In genomic region chr16:57244767-57245471, GRCh38 we compare ENCODE assay signal across 1 cellular context.
TF ChIP-seq lines count a peak whose summit lies in the region.

ARL2BP (plus strand) TSS chr16:57245259; CDS start chr16:57245368, 109 bp downstream.

TF ChIP-seq in HepG2, 621 proteins besides CTCF, POLR2A, EP300 and RAD21 (continued from another document and continues in another):
- TF ChIP-seq ZBTB2 (CRISPR knock-in tag; IDR thresholded peaks at IDR 0.05; ENCODE audit: low read depth) (peak; percentile 84), THAP7 (CRISPR knock-in tag; IDR thresholded peaks at IDR 0.05) (peak; percentile 86), ZBTB20 (CRISPR knock-in tag; IDR thresholded peaks at IDR 0.05; ENCODE audit: borderline replicate concordance, low read depth) (peak; percentile 0; the same call in 1 of the 2 replicates), ZFP36L2 (CRISPR knock-in tag; IDR thresholded peaks at IDR 0.05) (peak; percentile 92; the same call in 1 of the 2 replicates), PAWR (CRISPR knock-in tag; IDR thresholded peaks at IDR 0.05; ENCODE audit: borderline replicate concordance) (no peak), ZNF788 (CRISPR knock-in tag; IDR thresholded peaks at IDR 0.05; ENCODE audit: borderline replicate concordance) (peak; percentile 98), SP5 (CRISPR knock-in tag; IDR thresholded peaks at IDR 0.05; ENCODE audit: borderline replicate concordance, low read depth) (peak; percentile 61), ZNF737 (CRISPR knock-in tag; IDR thresholded peaks at IDR 0.05; ENCODE audit: borderline replicate concordance) (no peak), NFE2L2 (IDR thresholded peaks at IDR 0.05; ENCODE audit: low read length) (no peak), ZNF557 (CRISPR knock-in tag; IDR thresholded peaks at IDR 0.05) (no peak), SAP130 (CRISPR knock-in tag; IDR thresholded peaks at IDR 0.05; ENCODE audit: low read depth) (peak; percentile 99), KLF6 (CRISPR knock-in tag; IDR thresholded peaks at IDR 0.05) (no peak; the same call in none of the 2 replicates), CENPX (CRISPR knock-in tag; IDR thresholded peaks at IDR 0.05) (no peak), KMT2A (CRISPR knock-in tag; IDR thresholded peaks at IDR 0.05) (peak; percentile 96), SRSF4 (IDR thresholded peaks at IDR 0.05; ENCODE audit: low read depth, low read length, poor library complexity, severe bottlenecking) (no peak), NCOA2 (CRISPR knock-in tag; IDR thresholded peaks at IDR 0.05) (peak; percentile 63; the same call in 1 of the 2 replicates), ETS1 (CRISPR knock-in tag; IDR thresholded peaks at IDR 0.05) (no peak), ZNF781 (CRISPR knock-in tag; IDR thresholded peaks at IDR 0.05; ENCODE audit: borderline replicate concordance, not compliant biosample characterization) (peak; percentile 60), ZKSCAN1 (IDR thresholded peaks at IDR 0.05; ENCODE audit: low read length) (no peak), MAFF (IDR thresholded peaks at IDR 0.05; ENCODE audit: low read depth, low read length) (no peak), ZNF841 (CRISPR knock-in tag; IDR thresholded peaks at IDR 0.05; ENCODE audit: borderline replicate concordance) (no peak), HNRNPUL1 (IDR thresholded peaks at IDR 0.05; ENCODE audit: low read depth, low read length) (no peak), ZNF589 (CRISPR knock-in tag; conservative IDR thresholded peaks at IDR 0.05) (peak; percentile 73; the same call in 1 of the 2 replicates), ZNF75D (CRISPR knock-in tag; IDR thresholded peaks at IDR 0.05; ENCODE audit: borderline replicate concordance) (no peak), RBAK (CRISPR knock-in tag; IDR thresholded peaks at IDR 0.05) (no peak), THRA (CRISPR knock-in tag; IDR thresholded peaks at IDR 0.05; ENCODE audit: borderline replicate concordance) (peak; percentile 94), ELF4 (CRISPR knock-in tag; IDR thresholded peaks at IDR 0.05; ENCODE audit: borderline replicate concordance) (peak; percentile 48; the same call in 1 of the 2 replicates), ZFP62 (CRISPR knock-in tag; IDR thresholded peaks at IDR 0.05) (no peak), MYNN (CRISPR knock-in tag; IDR thresholded peaks at IDR 0.05; ENCODE audit: low read depth) (peak; percentile 63; the same call in 1 of the 2 replicates), U2AF2 (IDR thresholded peaks at IDR 0.05; ENCODE audit: low read depth, low read length) (0 out of 2 replicates have a peak, but pooled peaks have one; percentile 83), TAF15 (IDR thresholded peaks at IDR 0.05; ENCODE audit: low read depth, low read length, poor library complexity, severe bottlenecking) (peak; percentile 73), CENPBD1 (CRISPR knock-in tag; IDR thresholded peaks at IDR 0.05; ENCODE audit: borderline replicate concordance, low read depth) (no peak; the same call in 1 of the 2 replicates), MBNL3 (CRISPR knock-in tag; conservative IDR thresholded peaks at IDR 0.05) (no peak), ZNF207 (IDR thresholded peaks at IDR 0.05; ENCODE audit: borderline replicate concordance) (no peak), BRCA1 (CRISPR knock-in tag; IDR thresholded peaks at IDR 0.05) (peak; percentile 48; the same call in 1 of the 2 replicates), SMC3 (IDR thresholded peaks at IDR 0.05; ENCODE audit: low read length) (no peak; the same call in 1 of the 2 replicates), CC2D1A (CRISPR knock-in tag; IDR thresholded peaks at IDR 0.05) (no peak), HNF4G (IDR thresholded peaks at IDR 0.05; ENCODE audit: borderline replicate concordance, low read depth, low read length) (no peak), HNF4G (CRISPR knock-in tag; IDR thresholded peaks at IDR 0.05; ENCODE audit: borderline replicate concordance, low read depth) (peak; percentile 84), DNMT1 (CRISPR knock-in tag; IDR thresholded peaks at IDR 0.05) (no peak), SYNCRIP (IDR thresholded peaks at IDR 0.05; ENCODE audit: insufficient read depth, low read depth, low read length) (no peak), ZNF18 (CRISPR knock-in tag; IDR thresholded peaks at IDR 0.05; ENCODE audit: insufficient replicate concordance) (peak; percentile 48), FOXO1 (CRISPR knock-in tag; IDR thresholded peaks at IDR 0.05) (no peak; the same call in 1 of the 2 replicates), KDM4B (CRISPR knock-in tag; IDR thresholded peaks at IDR 0.05) (0 out of 2 replicates have a peak, but pooled peaks have one; percentile 50)
- TF ChIP-seq, protein P1, sequence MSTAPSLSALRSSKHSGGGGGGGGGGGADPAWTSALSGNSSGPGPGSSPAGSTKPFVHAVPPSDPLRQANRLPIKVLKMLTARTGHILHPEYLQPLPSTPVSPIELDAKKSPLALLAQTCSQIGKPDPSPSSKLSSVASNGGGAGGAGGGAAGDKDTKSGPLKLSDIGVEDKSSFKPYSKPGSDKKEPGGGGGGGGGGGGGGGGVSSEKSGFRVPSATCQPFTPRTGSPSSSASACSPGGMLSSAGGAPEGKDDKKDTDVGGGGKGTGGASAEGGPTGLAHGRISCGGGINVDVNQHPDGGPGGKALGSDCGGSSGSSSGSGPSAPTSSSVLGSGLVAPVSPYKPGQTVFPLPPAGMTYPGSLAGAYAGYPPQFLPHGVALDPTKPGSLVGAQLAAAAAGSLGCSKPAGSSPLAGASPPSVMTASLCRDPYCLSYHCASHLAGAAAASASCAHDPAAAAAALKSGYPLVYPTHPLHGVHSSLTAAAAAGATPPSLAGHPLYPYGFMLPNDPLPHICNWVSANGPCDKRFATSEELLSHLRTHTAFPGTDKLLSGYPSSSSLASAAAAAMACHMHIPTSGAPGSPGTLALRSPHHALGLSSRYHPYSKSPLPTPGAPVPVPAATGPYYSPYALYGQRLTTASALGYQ (CRISPR knock-in tag; IDR thresholded peaks at IDR 0.05), result peak; percentile 73
- TF ChIP-seq, protein P2, sequence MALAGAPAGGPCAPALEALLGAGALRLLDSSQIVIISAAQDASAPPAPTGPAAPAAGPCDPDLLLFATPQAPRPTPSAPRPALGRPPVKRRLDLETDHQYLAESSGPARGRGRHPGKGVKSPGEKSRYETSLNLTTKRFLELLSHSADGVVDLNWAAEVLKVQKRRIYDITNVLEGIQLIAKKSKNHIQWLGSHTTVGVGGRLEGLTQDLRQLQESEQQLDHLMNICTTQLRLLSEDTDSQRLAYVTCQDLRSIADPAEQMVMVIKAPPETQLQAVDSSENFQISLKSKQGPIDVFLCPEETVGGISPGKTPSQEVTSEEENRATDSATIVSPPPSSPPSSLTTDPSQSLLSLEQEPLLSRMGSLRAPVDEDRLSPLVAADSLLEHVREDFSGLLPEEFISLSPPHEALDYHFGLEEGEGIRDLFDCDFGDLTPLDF (CRISPR knock-in tag; IDR thresholded peaks at IDR 0.05), result peak; percentile 87
- TF ChIP-seq, protein P3, sequence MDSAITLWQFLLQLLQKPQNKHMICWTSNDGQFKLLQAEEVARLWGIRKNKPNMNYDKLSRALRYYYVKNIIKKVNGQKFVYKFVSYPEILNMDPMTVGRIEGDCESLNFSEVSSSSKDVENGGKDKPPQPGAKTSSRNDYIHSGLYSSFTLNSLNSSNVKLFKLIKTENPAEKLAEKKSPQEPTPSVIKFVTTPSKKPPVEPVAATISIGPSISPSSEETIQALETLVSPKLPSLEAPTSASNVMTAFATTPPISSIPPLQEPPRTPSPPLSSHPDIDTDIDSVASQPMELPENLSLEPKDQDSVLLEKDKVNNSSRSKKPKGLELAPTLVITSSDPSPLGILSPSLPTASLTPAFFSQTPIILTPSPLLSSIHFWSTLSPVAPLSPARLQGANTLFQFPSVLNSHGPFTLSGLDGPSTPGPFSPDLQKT (CRISPR knock-in tag; IDR thresholded peaks at IDR 0.05; ENCODE audit: borderline replicate concordance), result no peak
- TF ChIP-seq, protein P4, sequence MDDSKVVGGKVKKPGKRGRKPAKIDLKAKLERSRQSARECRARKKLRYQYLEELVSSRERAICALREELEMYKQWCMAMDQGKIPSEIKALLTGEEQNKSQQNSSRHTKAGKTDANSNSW (CRISPR knock-in tag; IDR thresholded peaks at IDR 0.05; ENCODE audit: borderline replicate concordance), result no peak
- TF ChIP-seq, protein P5, sequence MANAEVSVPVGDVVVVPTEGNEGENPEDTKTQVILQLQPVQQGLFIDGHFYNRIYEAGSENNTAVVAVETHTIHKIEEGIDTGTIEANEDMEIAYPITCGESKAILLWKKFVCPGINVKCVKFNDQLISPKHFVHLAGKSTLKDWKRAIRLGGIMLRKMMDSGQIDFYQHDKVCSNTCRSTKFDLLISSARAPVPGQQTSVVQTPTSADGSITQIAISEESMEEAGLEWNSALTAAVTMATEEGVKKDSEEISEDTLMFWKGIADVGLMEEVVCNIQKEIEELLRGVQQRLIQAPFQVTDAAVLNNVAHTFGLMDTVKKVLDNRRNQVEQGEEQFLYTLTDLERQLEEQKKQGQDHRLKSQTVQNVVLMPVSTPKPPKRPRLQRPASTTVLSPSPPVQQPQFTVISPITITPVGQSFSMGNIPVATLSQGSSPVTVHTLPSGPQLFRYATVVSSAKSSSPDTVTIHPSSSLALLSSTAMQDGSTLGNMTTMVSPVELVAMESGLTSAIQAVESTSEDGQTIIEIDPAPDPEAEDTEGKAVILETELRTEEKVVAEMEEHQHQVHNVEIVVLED (CRISPR knock-in tag; IDR thresholded peaks at IDR 0.05; ENCODE audit: borderline replicate concordance), result peak; percentile 85
- TF ChIP-seq, protein P6, sequence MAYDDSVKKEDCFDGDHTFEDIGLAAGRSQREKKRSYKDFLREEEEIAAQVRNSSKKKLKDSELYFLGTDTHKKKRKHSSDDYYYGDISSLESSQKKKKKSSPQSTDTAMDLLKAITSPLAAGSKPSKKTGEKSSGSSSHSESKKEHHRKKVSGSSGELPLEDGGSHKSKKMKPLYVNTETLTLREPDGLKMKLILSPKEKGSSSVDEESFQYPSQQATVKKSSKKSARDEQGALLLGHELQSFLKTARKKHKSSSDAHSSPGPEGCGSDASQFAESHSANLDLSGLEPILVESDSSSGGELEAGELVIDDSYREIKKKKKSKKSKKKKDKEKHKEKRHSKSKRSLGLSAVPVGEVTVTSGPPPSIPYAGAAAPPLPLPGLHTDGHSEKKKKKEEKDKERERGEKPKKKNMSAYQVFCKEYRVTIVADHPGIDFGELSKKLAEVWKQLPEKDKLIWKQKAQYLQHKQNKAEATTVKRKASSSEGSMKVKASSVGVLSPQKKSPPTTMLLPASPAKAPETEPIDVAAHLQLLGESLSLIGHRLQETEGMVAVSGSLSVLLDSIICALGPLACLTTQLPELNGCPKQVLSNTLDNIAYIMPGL (CRISPR knock-in tag; IDR thresholded peaks at IDR 0.05; ENCODE audit: borderline replicate concordance in 1 of 2, low read depth in 1 of 2), result peak; percentile 74 to 91; a peak in 3 of 4 replicates
- TF ChIP-seq, protein P7, sequence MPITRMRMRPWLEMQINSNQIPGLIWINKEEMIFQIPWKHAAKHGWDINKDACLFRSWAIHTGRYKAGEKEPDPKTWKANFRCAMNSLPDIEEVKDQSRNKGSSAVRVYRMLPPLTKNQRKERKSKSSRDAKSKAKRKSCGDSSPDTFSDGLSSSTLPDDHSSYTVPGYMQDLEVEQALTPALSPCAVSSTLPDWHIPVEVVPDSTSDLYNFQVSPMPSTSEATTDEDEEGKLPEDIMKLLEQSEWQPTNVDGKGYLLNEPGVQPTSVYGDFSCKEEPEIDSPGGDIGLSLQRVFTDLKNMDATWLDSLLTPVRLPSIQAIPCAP (CRISPR knock-in tag; IDR thresholded peaks at IDR 0.05; ENCODE audit: low read depth), result 0 out of 2 replicates have a peak, but pooled peaks have one; percentile 64
